ENCODE assay signal across 9 cellular contexts in the genomic region with DNA sequence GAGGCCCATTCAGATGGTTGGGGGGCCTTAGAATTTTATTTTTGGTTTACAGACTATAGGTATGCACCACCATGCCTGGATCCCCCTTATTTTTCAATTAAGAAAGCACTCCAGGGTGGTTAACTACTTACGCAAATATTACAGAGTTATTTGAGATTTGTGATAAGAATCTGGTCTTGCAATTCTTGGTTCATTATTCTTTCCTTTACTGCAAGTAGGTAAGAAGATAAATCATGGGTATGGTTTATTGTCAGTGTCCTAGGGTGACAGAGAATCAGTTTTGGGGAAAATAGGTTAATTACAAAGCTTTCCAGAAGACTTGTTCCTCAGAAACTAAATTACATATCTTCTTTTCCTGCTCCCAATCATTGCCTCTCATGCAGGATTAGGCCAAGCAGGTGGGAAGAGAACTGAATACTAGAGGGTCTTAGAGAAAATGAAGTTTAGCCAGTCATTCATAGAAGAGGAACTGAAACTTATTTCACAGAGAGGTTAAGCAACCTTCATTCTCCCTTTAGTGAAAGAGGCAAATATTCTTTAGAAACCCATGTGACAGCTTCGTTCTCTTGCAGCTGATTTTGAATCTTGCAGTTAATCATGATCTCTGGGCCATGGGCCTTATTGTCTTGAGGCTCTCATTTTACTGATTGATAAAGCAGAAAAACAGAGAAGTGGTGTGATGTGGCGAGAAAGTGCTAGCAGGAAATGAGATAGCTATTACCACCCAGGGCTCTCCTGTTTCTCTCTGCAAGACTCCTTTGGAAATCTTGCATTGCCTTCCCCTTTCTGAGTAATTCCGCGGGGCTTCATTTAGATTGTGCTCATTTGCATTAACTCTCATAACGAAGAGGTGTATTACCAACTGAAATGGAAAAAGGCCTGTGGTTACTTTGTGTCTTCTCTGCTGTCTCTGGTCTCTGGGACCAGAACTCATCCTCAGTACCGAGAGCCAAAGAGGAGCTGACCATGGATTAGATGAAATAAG. TPM values are rescaled to one million over a fixed set of nuclear protein-coding genes. Genes with fewer than 3 reads are reported as not detected.
DNase-seq lines count a peak whose midpoint lies in the region; ATAC-seq and TF ChIP-seq lines count a peak whose summit lies in the region.
"Had no signal": no experiment of that assay in that cellular context is flagged by ENCODE, and none has a peak within 500 bp of the region (broad histone marks: within the 10 kb centered on the region; RNA-seq: fewer than 3 reads in every experiment).

No MANE protein-coding gene starts in this region.

- peak overlapping the region; percentile 79 for H3K4me2 ChIP-seq in Karpas-422 (ENCODE audit: low read depth, low read length, poor library complexity, severe bottlenecking)

- H3K9me3 Mint-ChIP-seq in CD8-positive, alpha-beta memory T cell: no peaks in the 10 kb centered on the region
- H3K9me3 Mint-ChIP-seq in CD8-positive, alpha-beta T cell: no peaks in the 10 kb centered on the region

- intact Hi-C loops in esophagus muscularis mucosa (cut with DNase I): no loop called here
- intact Hi-C loops in CD8-positive, alpha-beta T cell (cut with DNase I, micrococcal nuclease): no loop called here

- no peak overlapping the region for H2AFZ ChIP-seq in Karpas-422 (ENCODE audit: low read length)

- TF ChIP-seq CTCF in esophagus muscularis mucosa (IDR thresholded peaks at IDR 0.05): no peak
- TF ChIP-seq CTCF in CD8-positive, alpha-beta T cell (IDR thresholded peaks at IDR 0.05): no peak

- peaks cover 84% of the 10 kb centered on the region for H3K4me1 ChIP-seq in Karpas-422 (ENCODE audit: low read length)
- H3K4me1 ChIP-seq in esophagus muscularis mucosa: no peaks in the 10 kb centered on the region
- H3K4me1 ChIP-seq in CD8-positive, alpha-beta memory T cell (ENCODE audit: insufficient read depth, low read length): no peaks in the 10 kb centered on the region
- no peaks in the 10 kb centered on the region for H3K4me1 ChIP-seq in CD8-positive, alpha-beta T cell (ENCODE audit: insufficient read depth, low read length)

- H3K27me3 Mint-ChIP-seq in CD8-positive, alpha-beta memory T cell: peaks cover 4 to 8% of the 10 kb centered on the region in 2 donors
- peaks cover 6% of the 10 kb centered on the region for H3K27me3 Mint-ChIP-seq in CD8-positive, alpha-beta T cell (ENCODE audit: low read depth)

- H3K27me3 ChIP-seq in Karpas-422 (ENCODE audit: low read length) (no peaks in the 10 kb centered on the region), esophagus muscularis mucosa (no peaks in the 10 kb centered on the region)
- H3K27me3 ChIP-seq in CD8-positive, alpha-beta memory T cell (ENCODE audit: insufficient read depth, low read length, poor library complexity, severe bottlenecking): no peaks in the 10 kb centered on the region
- H3K27me3 ChIP-seq in CD8-positive, alpha-beta T cell (ENCODE audit: insufficient read depth, low read length): no peaks in the 10 kb centered on the region

- H3K27ac ChIP-seq in Karpas-422 (ENCODE audit: low read length): peak overlapping the region; percentile 97
- H3K27ac ChIP-seq in esophagus muscularis mucosa (replicated peaks in 1 of 4): no peak overlapping the region
- H3K27ac ChIP-seq in CD8-positive, alpha-beta memory T cell (ENCODE audit: low read depth, low read length): no peak overlapping the region
- no peak overlapping the region for H3K27ac ChIP-seq in CD8-positive, alpha-beta T cell (ENCODE audit: low read depth, low read length)

- POLR2A ChIA-PET in CD8-positive, alpha-beta memory T cell (lab: Charles Lee): no interaction called here
- POLR2A ChIA-PET in CD8-positive, alpha-beta T cell (lab: Charles Lee): no interaction called here

- peak overlapping the region; percentile 69 for H3K9ac ChIP-seq in Karpas-422 (ENCODE audit: low read length)

- H3K4me3 ChIP-seq in Karpas-422 (ENCODE audit: low read length): peak overlapping the region; percentile 51
- H3K4me3 ChIP-seq in esophagus muscularis mucosa: no peak overlapping the region
- H3K4me3 ChIP-seq in CD8-positive, alpha-beta memory T cell (ENCODE audit: low read length): no peak overlapping the region
- H3K4me3 ChIP-seq in CD8-positive, alpha-beta T cell (ENCODE audit: low read depth, low read length): no peak overlapping the region

- no peaks in the 10 kb centered on the region for H4K20me1 ChIP-seq in Karpas-422 (ENCODE audit: insufficient read depth, low read depth, low read length)

- no peak overlapping the region for H3K4me3 Mint-ChIP-seq in CD8-positive, alpha-beta memory T cell
- no peak overlapping the region for H3K4me3 Mint-ChIP-seq in CD8-positive, alpha-beta T cell

- no peak for TF ChIP-seq EP300 in esophagus muscularis mucosa (IDR thresholded peaks at IDR 0.05)

- ATAC-seq in GM18508 (IDR thresholded peaks at IDR 0.05; ENCODE audit: insufficient read depth, unreplicated experiment): peak; percentile 88
- ATAC-seq in GM21737 (IDR thresholded peaks at IDR 0.05; ENCODE audit: unreplicated experiment): peak; percentile 86
- no peak for ATAC-seq in CD8-positive, alpha-beta T cell

- WGBS in esophagus muscularis mucosa: 53% methylated on average over 7 of the region's 7 CpGs

- H3K36me3 Mint-ChIP-seq in CD8-positive, alpha-beta memory T cell: peaks cover 0 to 4% (median 0%) of the 10 kb centered on the region in 3 donors
- no peaks in the 10 kb centered on the region for H3K36me3 Mint-ChIP-seq in CD8-positive, alpha-beta T cell

- H3K9me3 ChIP-seq in Karpas-422 (ENCODE audit: low read length) (no peaks in the 10 kb centered on the region), esophagus muscularis mucosa (no peaks in the 10 kb centered on the region)
- no peaks in the 10 kb centered on the region for H3K9me3 ChIP-seq in CD8-positive, alpha-beta memory T cell (ENCODE audit: low read length)
- H3K9me3 ChIP-seq in CD8-positive, alpha-beta T cell (ENCODE audit: low read length): no peaks in the 10 kb centered on the region

- H3K36me3 ChIP-seq in Karpas-422 (ENCODE audit: insufficient read depth, low read length) (no peaks in the 10 kb centered on the region), esophagus muscularis mucosa (no peaks in the 10 kb centered on the region)
- H3K36me3 ChIP-seq in CD8-positive, alpha-beta memory T cell (ENCODE audit: insufficient read depth, low read length): no peaks in the 10 kb centered on the region
- H3K36me3 ChIP-seq in CD8-positive, alpha-beta T cell (ENCODE audit: insufficient read depth, low read length): no peaks in the 10 kb centered on the region

- CTCF ChIA-PET in CD8-positive, alpha-beta memory T cell (lab: Charles Lee): interaction anchor here (1.2 to 1.7 kb wide), 2 partner anchors 19 to 62 kb away, joined by 4 to 5 read pairs; no protein-coding TSS in a partner anchor
- CTCF ChIA-PET in CD8-positive, alpha-beta T cell (lab: Charles Lee): interaction anchor here (1.4 to 3.8 kb wide), 3 partner anchors 19 to 226 kb away, joined by 4 to 18 read pairs (median 9); no protein-coding TSS in a partner anchor

- peak; percentile 99 for DNase-seq in Karpas-422
- DNase-seq in esophagus muscularis mucosa (ENCODE audit: extremely low spot score): peak; percentile 42
- no peak for DNase-seq in CD8-positive, alpha-beta memory T cell
- no peak for DNase-seq in DMS153 (lab: John Stamatoyannopoulos, UW)
- DNase-seq in CD8-positive, alpha-beta T cell: no peak
- no peak for DNase-seq in activated gamma-delta T cell treated with Interleukin-2 at 50 U/mL for 16 hours

- peaks cover 0 to 9% (median 9%) of the 10 kb centered on the region in 3 donors for H3K4me1 Mint-ChIP-seq in CD8-positive, alpha-beta memory T cell
- H3K4me1 Mint-ChIP-seq in CD8-positive, alpha-beta T cell (ENCODE audit: low read depth): peaks cover 5% of the 10 kb centered on the region

- no peaks in the 10 kb centered on the region for H3K9me2 ChIP-seq in Karpas-422 (replicated peaks; ENCODE audit: insufficient read depth, low read length)

- H3K79me2 ChIP-seq in Karpas-422 (ENCODE audit: low read length): no peaks in the 10 kb centered on the region

- no peak for TF ChIP-seq POLR2A in esophagus muscularis mucosa (IDR thresholded peaks at IDR 0.05; ENCODE audit: low read depth)

- no peak overlapping the region for H3K27ac Mint-ChIP-seq in CD8-positive, alpha-beta memory T cell
- no peak overlapping the region for H3K27ac Mint-ChIP-seq in CD8-positive, alpha-beta T cell

RNA-seq across cellular contexts. Expression of a gene that starts 44.8 kb away (rescaled TPM):
- total RNA-seq in Karpas-422 (2014; rRNA removed; shearing (Covaris generic); ENCODE audit: low replicate concordance): 172 and 213 TPM in 2 replicates
- total RNA-seq in esophagus muscularis mucosa: 1 to 10 TPM; 3.7 to 9.3 (median 5.4) TPM
- 10 to 100 TPM; 74.7 to 75.2 TPM for total RNA-seq in CD8-positive, alpha-beta memory T cell
- polyA plus RNA-seq in CD8-positive, alpha-beta memory T cell: 200 TPM
- 10 to 100 TPM; 35.8 to 36.7 TPM for total RNA-seq in CD8-positive, alpha-beta T cell

RNA-seq across cellular contexts. Expression of a gene that starts 46.5 kb away (rescaled TPM):
- not detected in 2 replicates for total RNA-seq in Karpas-422 (2014; rRNA removed; shearing (Covaris generic); ENCODE audit: low replicate concordance)
- not detected for total RNA-seq in esophagus muscularis mucosa
- total RNA-seq in CD8-positive, alpha-beta memory T cell: under 1 TPM in 1 of 2 experiments, not detected in 1; 0.09 TPM
- polyA plus RNA-seq in CD8-positive, alpha-beta memory T cell: not detected
- total RNA-seq in CD8-positive, alpha-beta T cell: not detected
- total RNA-seq: bronchial epithelial cell had no signal

Comparison
In these comparisons a context has a peak if more than half of its experiments do, and no peak if none do; other contexts are left out.
1. DNase-seq: peak in Karpas-422 (single experiment) and esophagus muscularis mucosa (single experiment); none in CD8-positive, alpha-beta memory T cell (0 of 5), DMS153 (single experiment), CD8-positive, alpha-beta T cell (0 of 7) and activated gamma-delta T cell treated with Interleukin-2 at 50 U/mL for 16 hours (single experiment).